In genomic region chr15:99826146-99826745, GRCh38 we compare ENCODE assay signal across 19 cellular contexts.
"Had no signal": no experiment of that assay in that cellular context is flagged by ENCODE, and none has a peak within 500 bp of the region (broad histone marks: within the 10 kb centered on the region; RNA-seq: fewer than 3 reads in every experiment).

No MANE protein-coding gene starts in this region.

- H3K27ac ChIP-seq: adrenal gland, gastrocnemius medialis, heart right ventricle, left ventricle myocardium inferior, upper lobe of right lung had no signal

- H3K4me3 Mint-ChIP-seq: activated B cell treated with CpG ODN at 0.5 μM for 24 hours; dendritic cell treated with granulocyte-macrophage colony-stimulating factor and Interleukin-4, amounts not matched to agents 40 ng/mL and 50 ng/mL, for 4 days; neural crest cell; T-cell had no signal

- H3K27me3 Mint-ChIP-seq: activated B cell treated with CpG ODN at 0.5 μM for 24 hours; dendritic cell treated with granulocyte-macrophage colony-stimulating factor and Interleukin-4, amounts not matched to agents 40 ng/mL and 50 ng/mL, for 4 days; T-cell had no signal

- H3K4me1 ChIP-seq: adrenal gland, gastrocnemius medialis, heart right ventricle, left ventricle myocardium inferior, upper lobe of right lung had no signal

- H3K27ac Mint-ChIP-seq: activated B cell treated with CpG ODN at 0.5 μM for 24 hours; dendritic cell treated with granulocyte-macrophage colony-stimulating factor and Interleukin-4, amounts not matched to agents 40 ng/mL and 50 ng/mL, for 4 days; T-cell had no signal

- H3K4me1 Mint-ChIP-seq: activated B cell treated with CpG ODN at 0.5 μM for 24 hours, neural crest cell had no signal

- DNase-seq: activated B cell treated with CpG ODN at 0.5 μM for 24 hours; activated effector memory CD4-positive, alpha-beta T cell treated with anti-CD3 and anti-CD28 coated beads, Interleukin-2, amount 50 U/mL, for 16 hours; adrenal gland; effector CD8-positive, alpha-beta T cell; gastrocnemius medialis; heart right ventricle; kidney glomerular epithelial cell; left ventricle myocardium inferior; mammary epithelial cell; retina; SIG-M5; stimulated activated CD4-positive, alpha-beta T cell treated with anti-CD3 and anti-CD28 coated beads, Interleukin-12 subunit alpha, Interleukin-12 subunit beta, amount 100 ng/mL, for 4 hours; T-cell; T-helper 9 cell; upper lobe of right lung had no signal

- H3K4me3 ChIP-seq: adrenal gland, gastrocnemius medialis, heart right ventricle, left ventricle myocardium inferior, upper lobe of right lung had no signal

- H3K36me3 ChIP-seq: adrenal gland, gastrocnemius medialis, upper lobe of right lung had no signal

- ATAC-seq: esophagus mucosa, gastrocnemius medialis, heart right ventricle, SK-N-SH treated with all-trans-retinoic acid at 6 μM for 48 hours, T-cell, upper lobe of right lung had no signal

- H3K9me3 ChIP-seq: adrenal gland, gastrocnemius medialis, upper lobe of right lung had no signal

- H3K27me3 ChIP-seq: adrenal gland, gastrocnemius medialis, heart right ventricle, upper lobe of right lung had no signal
